Comparison of ENCODE assay signal across 1 cellular context in the genomic region with DNA sequence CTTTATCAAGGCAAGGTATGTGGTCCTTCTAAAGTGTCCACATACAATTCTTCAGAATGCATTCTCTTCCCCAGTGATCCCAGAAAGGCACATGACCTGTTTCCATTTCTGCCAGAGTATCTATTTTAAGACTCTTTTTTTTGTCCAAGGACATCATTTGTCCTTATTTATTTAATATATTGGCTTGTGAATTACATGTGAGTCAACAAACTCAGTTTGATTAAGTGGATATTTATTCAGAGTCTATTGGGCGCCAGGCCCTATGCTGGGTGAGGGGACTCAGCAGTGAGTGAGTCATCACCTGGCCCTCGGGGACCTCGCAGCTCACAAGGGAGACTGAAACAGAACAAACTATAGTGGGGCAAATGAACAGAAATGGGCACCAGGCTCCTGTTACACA.
TF ChIP-seq lines count a peak whose summit lies in the region.

No MANE protein-coding gene starts in this region.

TF ChIP-seq in SK-N-SH, 30 proteins besides CTCF, POLR2A, EP300 and RAD21 (continued from another document):
- TF ChIP-seq, protein P1, sequence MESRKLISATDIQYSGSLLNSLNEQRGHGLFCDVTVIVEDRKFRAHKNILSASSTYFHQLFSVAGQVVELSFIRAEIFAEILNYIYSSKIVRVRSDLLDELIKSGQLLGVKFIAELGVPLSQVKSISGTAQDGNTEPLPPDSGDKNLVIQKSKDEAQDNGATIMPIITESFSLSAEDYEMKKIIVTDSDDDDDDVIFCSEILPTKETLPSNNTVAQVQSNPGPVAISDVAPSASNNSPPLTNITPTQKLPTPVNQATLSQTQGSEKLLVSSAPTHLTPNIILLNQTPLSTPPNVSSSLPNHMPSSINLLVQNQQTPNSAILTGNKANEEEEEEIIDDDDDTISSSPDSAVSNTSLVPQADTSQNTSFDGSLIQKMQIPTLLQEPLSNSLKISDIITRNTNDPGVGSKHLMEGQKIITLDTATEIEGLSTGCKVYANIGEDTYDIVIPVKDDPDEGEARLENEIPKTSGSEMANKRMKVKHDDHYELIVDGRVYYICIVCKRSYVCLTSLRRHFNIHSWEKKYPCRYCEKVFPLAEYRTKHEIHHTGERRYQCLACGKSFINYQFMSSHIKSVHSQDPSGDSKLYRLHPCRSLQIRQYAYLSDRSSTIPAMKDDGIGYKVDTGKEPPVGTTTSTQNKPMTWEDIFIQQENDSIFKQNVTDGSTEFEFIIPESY (IDR thresholded peaks at IDR 0.05; ENCODE audit: borderline replicate concordance, low read depth) = no peak
- TF ChIP-seq EZH2phosphoT487 (IDR thresholded peaks at IDR 0.05; ENCODE audit: borderline replicate concordance, low read depth) (no peak), FOXM1 (IDR thresholded peaks at IDR 0.05; ENCODE audit: low read depth) (no peak), TCF12 (IDR thresholded peaks at IDR 0.05) (no peak)
TF ChIP-seq in SK-N-SH: peak in this region for 0.
